Comparison of ENCODE assay signal across 1 cellular context in genomic region chr16:79895053-79895916, GRCh38.
TF ChIP-seq lines count a peak whose summit lies in the region.

No MANE protein-coding gene starts in this region.

TF ChIP-seq in HepG2, 621 proteins besides CTCF, POLR2A, EP300 and RAD21:
- TF ChIP-seq CHCHD3 (CRISPR knock-in tag; IDR thresholded peaks at IDR 0.05) (no peak), ZNF616 (CRISPR knock-in tag; IDR thresholded peaks at IDR 0.05; ENCODE audit: low read depth) (no peak), HOXA3 (CRISPR knock-in tag; IDR thresholded peaks at IDR 0.05) (no peak), MAF1 (CRISPR knock-in tag; IDR thresholded peaks at IDR 0.05; ENCODE audit: borderline replicate concordance) (no peak), ISL2 (CRISPR knock-in tag; IDR thresholded peaks at IDR 0.05) (no peak), ZNF879 (CRISPR knock-in tag; IDR thresholded peaks at IDR 0.05) (no peak), YEATS4 (CRISPR knock-in tag; IDR thresholded peaks at IDR 0.05; ENCODE audit: borderline replicate concordance) (no peak), CCDC6 (CRISPR knock-in tag; IDR thresholded peaks at IDR 0.05) (no peak)
- TF ChIP-seq, protein P1, sequence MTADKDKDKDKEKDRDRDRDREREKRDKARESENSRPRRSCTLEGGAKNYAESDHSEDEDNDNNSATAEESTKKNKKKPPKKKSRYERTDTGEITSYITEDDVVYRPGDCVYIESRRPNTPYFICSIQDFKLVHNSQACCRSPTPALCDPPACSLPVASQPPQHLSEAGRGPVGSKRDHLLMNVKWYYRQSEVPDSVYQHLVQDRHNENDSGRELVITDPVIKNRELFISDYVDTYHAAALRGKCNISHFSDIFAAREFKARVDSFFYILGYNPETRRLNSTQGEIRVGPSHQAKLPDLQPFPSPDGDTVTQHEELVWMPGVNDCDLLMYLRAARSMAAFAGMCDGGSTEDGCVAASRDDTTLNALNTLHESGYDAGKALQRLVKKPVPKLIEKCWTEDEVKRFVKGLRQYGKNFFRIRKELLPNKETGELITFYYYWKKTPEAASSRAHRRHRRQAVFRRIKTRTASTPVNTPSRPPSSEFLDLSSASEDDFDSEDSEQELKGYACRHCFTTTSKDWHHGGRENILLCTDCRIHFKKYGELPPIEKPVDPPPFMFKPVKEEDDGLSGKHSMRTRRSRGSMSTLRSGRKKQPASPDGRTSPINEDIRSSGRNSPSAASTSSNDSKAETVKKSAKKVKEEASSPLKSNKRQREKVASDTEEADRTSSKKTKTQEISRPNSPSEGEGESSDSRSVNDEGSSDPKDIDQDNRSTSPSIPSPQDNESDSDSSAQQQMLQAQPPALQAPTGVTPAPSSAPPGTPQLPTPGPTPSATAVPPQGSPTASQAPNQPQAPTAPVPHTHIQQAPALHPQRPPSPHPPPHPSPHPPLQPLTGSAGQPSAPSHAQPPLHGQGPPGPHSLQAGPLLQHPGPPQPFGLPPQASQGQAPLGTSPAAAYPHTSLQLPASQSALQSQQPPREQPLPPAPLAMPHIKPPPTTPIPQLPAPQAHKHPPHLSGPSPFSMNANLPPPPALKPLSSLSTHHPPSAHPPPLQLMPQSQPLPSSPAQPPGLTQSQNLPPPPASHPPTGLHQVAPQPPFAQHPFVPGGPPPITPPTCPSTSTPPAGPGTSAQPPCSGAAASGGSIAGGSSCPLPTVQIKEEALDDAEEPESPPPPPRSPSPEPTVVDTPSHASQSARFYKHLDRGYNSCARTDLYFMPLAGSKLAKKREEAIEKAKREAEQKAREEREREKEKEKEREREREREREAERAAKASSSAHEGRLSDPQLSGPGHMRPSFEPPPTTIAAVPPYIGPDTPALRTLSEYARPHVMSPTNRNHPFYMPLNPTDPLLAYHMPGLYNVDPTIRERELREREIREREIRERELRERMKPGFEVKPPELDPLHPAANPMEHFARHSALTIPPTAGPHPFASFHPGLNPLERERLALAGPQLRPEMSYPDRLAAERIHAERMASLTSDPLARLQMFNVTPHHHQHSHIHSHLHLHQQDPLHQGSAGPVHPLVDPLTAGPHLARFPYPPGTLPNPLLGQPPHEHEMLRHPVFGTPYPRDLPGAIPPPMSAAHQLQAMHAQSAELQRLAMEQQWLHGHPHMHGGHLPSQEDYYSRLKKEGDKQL (CRISPR knock-in tag; IDR thresholded peaks at IDR 0.05; ENCODE audit: low read depth) = no peak
